In genomic region chr16:26644912-26645543, GRCh38 we compare ENCODE assay signal across 1 cellular context.
TF ChIP-seq lines count a peak whose summit lies in the region.

No MANE protein-coding gene starts in this region.

TF ChIP-seq in H1, 55 proteins besides CTCF, POLR2A, EP300 and RAD21 (continued from another document):
- no peak for TF ChIP-seq KDM5A (IDR thresholded peaks at IDR 0.05; ENCODE audit: low read length)
- no peak for TF ChIP-seq GTF2F1 (IDR thresholded peaks at IDR 0.05; ENCODE audit: borderline replicate concordance, low read depth, low read length)
- no peak for TF ChIP-seq CEBPB (IDR thresholded peaks at IDR 0.05; ENCODE audit: low read depth, low read length)
- no peak for TF ChIP-seq NRF1 (IDR thresholded peaks at IDR 0.05; ENCODE audit: low read depth, low read length)
- no peak for TF ChIP-seq ZNF274 (IDR thresholded peaks at IDR 0.05; ENCODE audit: borderline replicate concordance, extremely low read depth, low read length)
- TF ChIP-seq EZH2 (IDR thresholded peaks at IDR 0.05; ENCODE audit: low read depth, low read length, severe bottlenecking): no peak
